Comparison of ENCODE assay signal across 8 cellular contexts in the genomic region with DNA sequence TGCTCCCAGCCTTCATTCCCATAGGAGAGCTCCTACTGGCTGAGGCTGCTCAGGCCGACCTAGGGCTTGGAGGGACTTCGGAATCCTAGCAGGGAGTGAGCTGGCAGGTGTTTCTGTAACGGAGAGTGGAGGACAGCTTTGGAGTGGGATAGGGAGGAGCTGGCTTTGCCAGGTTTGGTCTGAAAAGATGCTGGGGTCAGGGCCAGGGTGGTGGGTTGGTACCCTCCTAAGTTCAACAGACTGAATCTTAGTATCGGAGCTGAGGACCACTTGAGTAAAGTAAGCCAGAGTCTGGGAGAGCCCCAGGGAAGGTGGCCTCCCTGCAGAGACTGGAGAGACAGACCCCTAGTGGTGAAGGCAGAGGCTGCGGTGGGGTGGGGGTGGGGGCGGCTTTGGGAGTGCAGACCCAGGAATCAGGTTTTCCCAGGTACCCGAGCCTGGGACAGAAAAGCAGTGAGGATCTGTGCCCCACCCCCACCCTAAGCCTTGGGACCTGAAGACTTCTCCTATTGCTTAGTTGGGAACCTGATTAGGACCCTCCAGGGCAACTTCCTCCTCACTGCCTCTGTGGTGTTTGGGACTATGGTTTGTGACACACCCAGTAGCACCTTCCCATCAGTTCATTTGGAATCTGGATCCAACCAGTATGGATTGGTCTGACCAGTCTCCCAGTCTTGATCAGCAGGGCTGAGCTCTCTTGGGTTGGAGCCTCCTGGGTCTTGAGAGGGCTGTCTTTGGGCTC. TPM values are rescaled to one million over a fixed set of nuclear protein-coding genes. Genes with fewer than 3 reads are reported as not detected.
DNase-seq lines count a peak whose midpoint lies in the region; ATAC-seq and TF ChIP-seq lines count a peak whose summit lies in the region.

No MANE protein-coding gene starts in this region.

- ATAC-seq in GM18907 (IDR thresholded peaks at IDR 0.05; ENCODE audit: unreplicated experiment) = no peak
- no peak for ATAC-seq in GM19397 (IDR thresholded peaks at IDR 0.05; ENCODE audit: unreplicated experiment)

- peaks cover 70% of the 10 kb centered on the region for H3F3A ChIP-seq in PC-9 (ENCODE audit: insufficient read depth, low read depth)

- CTCF ChIA-PET in AG04450 (lab: Charles Lee) (interaction anchor here (0.6 to 2.8 kb wide), 8 partner anchors 11 to 398 kb away, joined by 3 to 16 read pairs (median 4); no protein-coding TSS in a partner anchor), PC-9 (lab: Charles Lee) (interaction anchor here (0.6 to 1.8 kb wide), 10 partner anchors 10 to 255 kb away, joined by 3 to 11 read pairs (median 4); no protein-coding TSS in a partner anchor)

- H3K9me2 ChIP-seq in PC-9 (ENCODE audit: insufficient read depth) = no peaks in the 10 kb centered on the region

- H3K79me2 ChIP-seq in PC-9 (ENCODE audit: low read depth) = peaks cover 72% of the 10 kb centered on the region

- peak overlapping the region; percentile 94 for H3K4me2 ChIP-seq in PC-9

- H3K27me3 ChIP-seq in AG04450 (ENCODE audit: control insufficient read depth, insufficient read depth, low read length) = no peaks in the 10 kb centered on the region
- no peaks in the 10 kb centered on the region for H3K27me3 ChIP-seq in GM06990 (replicated peaks; ENCODE audit: control insufficient read depth, insufficient read depth, low read length)
- no peaks in the 10 kb centered on the region for H3K27me3 ChIP-seq in PC-9 (ENCODE audit: insufficient read depth, low read depth)
- H3K27me3 ChIP-seq in mucosa of stomach (ENCODE audit: control insufficient read depth, insufficient read depth, low read length) = no peaks in the 10 kb centered on the region

- H3K36me3 ChIP-seq in GM06990 (ENCODE audit: control insufficient read depth, insufficient read depth, low read length) (no peaks in the 10 kb centered on the region; the same call in 1 of the 2 replicates), PC-9 (ENCODE audit: low read depth) (no peaks in the 10 kb centered on the region), mucosa of stomach (ENCODE audit: control insufficient read depth, insufficient read depth, low read length) (no peaks in the 10 kb centered on the region)

- H3K9ac ChIP-seq in mucosa of stomach (ENCODE audit: low read length) = peak overlapping the region; percentile 75

- H2AFZ ChIP-seq in PC-9 = peak overlapping the region; percentile 65

- no peaks in the 10 kb centered on the region for H4K20me1 ChIP-seq in PC-9 (ENCODE audit: insufficient read depth)

- POLR2A ChIA-PET in AG04450 (lab: Yijun Ruan, JAX) = interaction anchor here (1.5 kb wide), 1 partner anchor 53 kb away, joined by 3 read pairs; a partner anchor contains a TSS
- POLR2A ChIA-PET in PC-9 (lab: Charles Lee; ENCODE audit: unreplicated experiment) = interaction anchor here (0.6 kb wide), 1 partner anchor 105 kb away, joined by 6 read pairs; no protein-coding TSS in a partner anchor

- H3K9me3 ChIP-seq in AG04450 (ENCODE audit: control insufficient read depth, insufficient read depth, low read length) = peaks cover 5% of the 10 kb centered on the region; the same call in 1 of the 2 replicates
- no peaks in the 10 kb centered on the region for H3K9me3 ChIP-seq in PC-9 (ENCODE audit: insufficient read depth, low read depth)
- no peaks in the 10 kb centered on the region for H3K9me3 ChIP-seq in mucosa of stomach (ENCODE audit: control insufficient read depth, low read length)

- intact Hi-C loops in PC-9 (cut with micrococcal nuclease; ENCODE audit: unreplicated experiment) = loop anchor here (2.0 to 10.0 kb wide), 4 partner anchors 37 to 429 kb away; a partner anchor contains a TSS

- TF ChIP-seq CTCF in AG04450 (IDR thresholded peaks at IDR 0.05; ENCODE audit: low read depth, low read length) = peak; percentile 54
- peak; percentile 79 for TF ChIP-seq CTCF in GM06990 (IDR thresholded peaks at IDR 0.05; ENCODE audit: insufficient read depth, low read length, poor library complexity, severe bottlenecking)
- TF ChIP-seq CTCF in PC-9 (conservative IDR thresholded peaks at IDR 0.05) = peak; percentile 74

- H3K4me3 ChIP-seq in AG04450 (ENCODE audit: low read depth, low read length) (peak overlapping the region; percentile 52), GM06990 (replicated peaks; ENCODE audit: low read depth, low read length) (peak overlapping the region; percentile 67), PC-9 (peak overlapping the region; percentile 87), mucosa of stomach (ENCODE audit: low read length) (peak overlapping the region; percentile 88)

- DNase-seq in AG04450 (ENCODE audit: low read depth, low spot score) (no peak), GM06990 (ENCODE audit: extremely low read depth, insufficient read length) (no peak), PC-9 (peak; percentile 45 to 70), dermis blood vessel endothelial cell (peak; percentile 42), NCI-H2227 treated with DMSO at 0.1 percent for 48 hours (lab: John Stamatoyannopoulos, UW) (no peak)

- H3K27ac ChIP-seq in AG04450 (ENCODE audit: low read depth, low read length) (no peak overlapping the region), PC-9 (peak overlapping the region; percentile 79)

- BruUV-seq in PC-9 (replicated peaks; lab: Mats Ljungman, UMichigan) = no TSS peak

- H3K4me1 ChIP-seq in PC-9 (replicated peaks; ENCODE audit: insufficient read depth) = peaks cover 73% of the 10 kb centered on the region
- H3K4me1 ChIP-seq in mucosa of stomach (ENCODE audit: control insufficient read depth, insufficient read depth, low read length) = peaks cover 82% of the 10 kb centered on the region

RNA-seq across cellular contexts. Expression of a gene that starts 3.0 kb away (rescaled TPM):
- polyA plus RNA-seq in AG04450 (2011; rRNA removed) = 4.7 and 4.9 TPM in 2 replicates
- 7.4 and 8.4 TPM in 2 replicates for polyA minus RNA-seq in AG04450 (2011; rRNA and poly(A)+ RNA removed)
- 28.2 and 31.4 TPM in 2 replicates for total RNA-seq in PC-9 (2021)
- 2.4 and 3.2 TPM in 2 replicates for total RNA-seq in dermis blood vessel endothelial cell

RNA-seq across cellular contexts. Expression of a gene that starts 23.8 kb away (rescaled TPM):
- polyA plus RNA-seq in AG04450 (2011; rRNA removed) = 29.6 and 35.1 TPM in 2 replicates
- 16.5 and 18.9 TPM in 2 replicates for polyA minus RNA-seq in AG04450 (2011; rRNA and poly(A)+ RNA removed)
- 13.2 and 15.6 TPM in 2 replicates for total RNA-seq in PC-9 (2021)
- 24.2 and 24.7 TPM in 2 replicates for total RNA-seq in dermis blood vessel endothelial cell

RNA-seq across cellular contexts. Expression of a gene that starts 52.4 kb away (rescaled TPM):
- polyA plus RNA-seq in AG04450 (2011; rRNA removed) = 5.1 and 7.1 TPM in 2 replicates
- 12.1 and 26.8 TPM in 2 replicates for polyA minus RNA-seq in AG04450 (2011; rRNA and poly(A)+ RNA removed)
- total RNA-seq in PC-9 (2021) = 28.7 and 28.8 TPM in 2 replicates
- 14.0 and 24.9 TPM in 2 replicates for total RNA-seq in dermis blood vessel endothelial cell

Comparison
In these comparisons a context has a peak if more than half of its experiments do, and no peak if none do; other contexts are left out.
1. DNase-seq: peak in PC-9 (2 of 2) and dermis blood vessel endothelial cell (single experiment); none in AG04450 (single experiment), GM06990 (single experiment) and NCI-H2227 treated with DMSO at 0.1 percent for 48 hours (single experiment).
2. Peak in every context shown above with its lines, with median percentiles within 50 percentile points of each other: H3K4me3 ChIP-seq and CTCF ChIP-seq.